ENCODE assay signal across 9 cellular contexts in the genomic region with DNA sequence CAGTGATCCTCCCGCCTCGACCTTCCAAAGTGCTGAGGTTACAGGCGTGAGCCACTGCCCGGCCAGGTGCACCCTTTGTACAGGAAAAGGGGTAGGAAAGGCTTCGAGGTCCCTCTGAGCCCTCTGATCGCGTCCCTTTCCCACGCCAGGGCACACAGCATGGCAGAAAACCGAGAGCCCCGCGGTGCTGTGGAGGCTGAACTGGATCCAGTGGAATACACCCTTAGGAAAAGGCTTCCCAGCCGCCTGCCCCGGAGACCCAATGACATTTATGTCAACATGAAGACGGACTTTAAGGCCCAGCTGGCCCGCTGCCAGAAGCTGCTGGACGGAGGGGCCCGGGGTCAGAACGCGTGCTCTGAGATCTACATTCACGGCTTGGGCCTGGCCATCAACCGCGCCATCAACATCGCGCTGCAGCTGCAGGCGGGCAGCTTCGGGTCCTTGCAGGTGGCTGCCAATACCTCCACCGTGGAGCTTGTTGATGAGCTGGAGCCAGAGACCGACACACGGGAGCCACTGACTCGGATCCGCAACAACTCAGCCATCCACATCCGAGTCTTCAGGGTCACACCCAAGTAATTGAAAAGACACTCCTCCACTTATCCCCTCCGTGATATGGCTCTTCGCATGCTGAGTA. TPM values are rescaled to one million over a fixed set of nuclear protein-coding genes. Genes with fewer than 3 reads are reported as not detected.
DNase-seq lines count a peak whose midpoint lies in the region; ATAC-seq and TF ChIP-seq lines count a peak whose summit lies in the region.
"Had no signal": no experiment of that assay in that cellular context is flagged by ENCODE, and none has a peak within 500 bp of the region (broad histone marks: within the 10 kb centered on the region; RNA-seq: fewer than 3 reads in every experiment).

No MANE protein-coding gene starts in this region.

- H3K79me1 ChIP-seq in trophoblast cell (ENCODE audit: low read length), result peaks cover 9% of the 10 kb centered on the region

- H3K4me2 ChIP-seq in fibroblast of lung (ENCODE audit: extremely low read depth, insufficient read depth, low read length), result peak overlapping the region; percentile 79
- peak overlapping the region; percentile 81 for H3K4me2 ChIP-seq in trophoblast cell (ENCODE audit: low read length)

- H4K91ac ChIP-seq in trophoblast cell (ENCODE audit: low read depth, low read length), result peak overlapping the region; percentile 94

- peak overlapping the region; percentile 15 for H2AK5ac ChIP-seq in trophoblast cell (ENCODE audit: low read length)

- H3K9ac ChIP-seq in fibroblast of lung (ENCODE audit: insufficient read depth, low read length) (peak overlapping the region; percentile 74), trophoblast cell (ENCODE audit: low read length) (peak overlapping the region; percentile 98)

- H3K9me3 ChIP-seq in fibroblast of lung (ENCODE audit: control insufficient read depth, insufficient read depth, low read depth, low read length) (no peaks in the 10 kb centered on the region), trophoblast cell (ENCODE audit: insufficient read depth, low read depth, low read length) (no peaks in the 10 kb centered on the region)

- H2BK120ac ChIP-seq in trophoblast cell (ENCODE audit: insufficient read depth, low read length, poor library complexity), result no peak overlapping the region

- peaks cover 2% of the 10 kb centered on the region for H3K36me3 ChIP-seq in fibroblast of lung (ENCODE audit: control insufficient read depth, insufficient read depth, low read length)
- H3K36me3 ChIP-seq in trophoblast cell (ENCODE audit: control insufficient read depth in 1 of 2, insufficient read depth in 2 of 2, low read length in 2 of 2), result peaks cover 10 to 14% of the 10 kb centered on the region in 2 experiments

- H3K4me1 ChIP-seq in fibroblast of lung (ENCODE audit: control insufficient read depth, extremely low read depth, insufficient read depth, low read length), result no peaks in the 10 kb centered on the region
- H3K4me1 ChIP-seq in trophoblast cell (ENCODE audit: control insufficient read depth in 1 of 2, insufficient read depth in 2 of 2, low read length in 2 of 2), result peaks cover 9 to 13% of the 10 kb centered on the region in 2 experiments

- no peak overlapping the region for H3K23ac ChIP-seq in trophoblast cell (ENCODE audit: low read length)

- peak overlapping the region; percentile 37 for H2BK5ac ChIP-seq in trophoblast cell (ENCODE audit: low read depth, low read length, poor library complexity)

- peak overlapping the region; percentile 37 for H4K12ac ChIP-seq in trophoblast cell (ENCODE audit: low read depth, low read length)

- H3K14ac ChIP-seq in trophoblast cell (ENCODE audit: low read length), result peak overlapping the region; percentile 99

- H2BK12ac ChIP-seq in trophoblast cell (ENCODE audit: low read length), result no peak overlapping the region

- H3K79me2 ChIP-seq in fibroblast of lung (ENCODE audit: control insufficient read depth, insufficient read depth, low read length) (peaks cover 13% of the 10 kb centered on the region), trophoblast cell (ENCODE audit: control insufficient read depth, insufficient read depth, low read length, poor library complexity) (peaks cover 16% of the 10 kb centered on the region)

- H2AFZ ChIP-seq in fibroblast of lung (ENCODE audit: low read length) (no peak overlapping the region), trophoblast cell (ENCODE audit: insufficient read depth, low read length, poor library complexity) (peak overlapping the region; percentile 69)

- H3K18ac ChIP-seq in trophoblast cell (ENCODE audit: low read length), result peak overlapping the region; percentile 43

- ATAC-seq in GM18502 (IDR thresholded peaks at IDR 0.05; ENCODE audit: poor library complexity, unreplicated experiment) (no peak), HG03457 (IDR thresholded peaks at IDR 0.05; ENCODE audit: unreplicated experiment) (no peak)

- H4K8ac ChIP-seq in trophoblast cell (ENCODE audit: low read depth, low read length), result peak overlapping the region; percentile 97

- peak overlapping the region; percentile 49 to 93 (median 68) for H3K4me3 ChIP-seq in fibroblast of lung (replicated peaks in 1 of 4; ENCODE audit: control extremely low read depth in 1 of 4, insufficient read depth in 1 of 4, low read depth in 3 of 4, low read length in 4 of 4)
- H3K4me3 ChIP-seq in trophoblast cell (ENCODE audit: low read depth, low read length), result peak overlapping the region; percentile 98

- H3K27me3 ChIP-seq in fibroblast of lung (ENCODE audit: control insufficient read depth, insufficient read depth, low read length) (peaks cover 2% of the 10 kb centered on the region), trophoblast cell (ENCODE audit: insufficient read depth, low read length) (no peaks in the 10 kb centered on the region)

- DNase-seq in GM03348 (ENCODE audit: low spot score) (peak; percentile 6), RKO (ENCODE audit: low spot score) (peak; percentile 57), fibroblast of lung (ENCODE audit: low read depth in 2 of 2) (no peak), trophoblast cell (peak in 1 of 2 donors; percentile 29), cerebellum (ENCODE audit: low spot score) (no peak), NCI-H1092 treated with DMSO at 0.1 percent for 48 hours (lab: John Stamatoyannopoulos, UW) (no peak)

- no peak for TF ChIP-seq CTCF in fibroblast of lung (conservative IDR thresholded peaks at IDR 0.05 in 1 of 2, IDR thresholded peaks at IDR 0.05 in 1 of 2; ENCODE audit: low read depth in 1 of 2, low read length in 2 of 2)

- H3K27ac ChIP-seq in fibroblast of lung (ENCODE audit: insufficient read depth, low read length) (peak overlapping the region; percentile 73), trophoblast cell (ENCODE audit: low read depth, low read length) (no peak overlapping the region)

- no CpG with 5 or more reads among the region's 34 CpGs for WGBS in trophoblast cell (ENCODE audit: extremely low coverage, insufficient coverage, insufficient read length)

- no peaks in the 10 kb centered on the region for H4K20me1 ChIP-seq in fibroblast of lung (ENCODE audit: control insufficient read depth, extremely low read depth, insufficient read depth, low read length)

- peak overlapping the region; percentile 99 for H3K4ac ChIP-seq in trophoblast cell (ENCODE audit: low read depth, low read length)

RNA-seq across cellular contexts. Expression of gene POP7, which starts 0.9 kb away (rescaled TPM):
- 31.1 and 31.9 TPM in 2 replicates for total RNA-seq in fibroblast of lung
- polyA plus RNA-seq in fibroblast of lung, result 19.4 and 22.9 TPM in 2 replicates
- 39.7 and 55.9 TPM in 2 replicates for polyA plus RNA-seq in fibroblast of lung (2012)
- 14.0 and 18.3 TPM in 2 replicates for polyA minus RNA-seq in fibroblast of lung (ENCODE audit: low replicate concordance)
- 78.2 and 84.1 TPM in 2 replicates for polyA plus RNA-seq in trophoblast cell (2013)
- 21.7 TPM for total RNA-seq in cerebellum

RNA-seq across cellular contexts. Expression of gene GIGYF1, which starts 12.7 kb away (rescaled TPM):
- total RNA-seq in fibroblast of lung (14.4 and 15.9 TPM in 2 replicates), cerebellum (20.8 TPM)
- 3.8 and 4.0 TPM in 2 replicates for polyA plus RNA-seq in fibroblast of lung
- polyA plus RNA-seq in fibroblast of lung (2012), result 9.1 and 9.9 TPM in 2 replicates
- polyA minus RNA-seq in fibroblast of lung (ENCODE audit: low replicate concordance), result 11.7 and 14.2 TPM in 2 replicates
- polyA plus RNA-seq in trophoblast cell (2013), result 16.4 and 17.3 TPM in 2 replicates

RNA-seq across cellular contexts. Expression of gene EPO, which starts 13.5 kb away (rescaled TPM):
- total RNA-seq in fibroblast of lung (not detected in 2 replicates), cerebellum (not detected)
- not detected in 2 replicates for polyA plus RNA-seq in fibroblast of lung
- not detected in 2 replicates for polyA plus RNA-seq in fibroblast of lung (2012)
- polyA minus RNA-seq in fibroblast of lung (ENCODE audit: low replicate concordance), result not detected in 2 replicates
- 0.48 and 0.65 TPM in 2 replicates for polyA plus RNA-seq in trophoblast cell (2013)
- total RNA-seq: HT1080 had no signal

RNA-seq across cellular contexts. Expression of gene ZAN, which starts 26.6 kb away (rescaled TPM):
- total RNA-seq in fibroblast of lung, result not detected in 2 replicates
- polyA plus RNA-seq in fibroblast of lung, result not detected in 2 replicates
- not detected in 2 replicates for polyA plus RNA-seq in fibroblast of lung (2012)
- not detected in 2 replicates for polyA minus RNA-seq in fibroblast of lung (ENCODE audit: low replicate concordance)
- polyA plus RNA-seq in trophoblast cell (2013), result not detected in 2 replicates
- total RNA-seq in cerebellum, result not detected
- total RNA-seq: HT1080 had no signal

RNA-seq across cellular contexts. Expression of gene GNB2, which starts 33.3 kb away (rescaled TPM):
- total RNA-seq in fibroblast of lung, result 64.5 and 85.2 TPM in 2 replicates
- 145 and 170 TPM in 2 replicates for polyA plus RNA-seq in fibroblast of lung
- 257 and 351 TPM in 2 replicates for polyA plus RNA-seq in fibroblast of lung (2012)
- 655 and 673 TPM in 2 replicates for polyA minus RNA-seq in fibroblast of lung (ENCODE audit: low replicate concordance)
- 144 and 147 TPM in 2 replicates for polyA plus RNA-seq in trophoblast cell (2013)
- 49.2 TPM for total RNA-seq in cerebellum

Comparison
In these comparisons a context has a peak if more than half of its experiments do, and no peak if none do; other contexts are left out.
1. DNase-seq: peak in GM03348 (single experiment) and RKO (single experiment); none in fibroblast of lung (0 of 2), cerebellum (single experiment) and NCI-H1092 treated with DMSO at 0.1 percent for 48 hours (single experiment).